In genomic region chr12:1594045-1594294, GRCh38 we compare ENCODE assay signal across 8 cellular contexts. TPM values are rescaled to one million over a fixed set of nuclear protein-coding genes. Genes with fewer than 3 reads are reported as not detected.
DNase-seq lines count a peak whose midpoint lies in the region; ATAC-seq and TF ChIP-seq lines count a peak whose summit lies in the region.

No MANE protein-coding gene starts in this region.

- H3K4me3 ChIP-seq in HUES64 (ENCODE audit: low read length) (peak overlapping the region; percentile 64), epithelial cell of proximal tubule (ENCODE audit: low read depth, low read length) (peak overlapping the region; percentile 76)

- peak overlapping the region; percentile 21 for H3K4me3 Mint-ChIP-seq in T-helper 1 cell treated with Interleukin-12 subunit alpha and Interleukin-12 subunit beta and Interleukin-4 antibody, amounts not matched to agents 30 μg/mL and 1 μg/mL, for 36 hours
- peak overlapping the region in 8 of 10 donors; percentile 47 to 97 (median 96) for H3K4me3 Mint-ChIP-seq in naive thymus-derived CD8-positive, alpha-beta T cell

- whole genome bisulfite sequencing in HUES64 = under 1% methylated on average over 36 of the region's 36 CpGs

- peaks cover 66% of the 10 kb centered on the region for H3K27me3 ChIP-seq in HUES64 (ENCODE audit: insufficient read depth, low read length)

- H3K4me1 ChIP-seq in HUES64 (ENCODE audit: insufficient read depth, low read length) = peaks cover 37% of the 10 kb centered on the region

- H3K27ac Mint-ChIP-seq in T-helper 1 cell treated with Interleukin-12 subunit alpha and Interleukin-12 subunit beta and Interleukin-4 antibody, amounts not matched to agents 30 μg/mL and 1 μg/mL, for 36 hours = no peak overlapping the region
- peak overlapping the region in 3 of 10 donors; percentile 86 to 94 (median 91) for H3K27ac Mint-ChIP-seq in naive thymus-derived CD8-positive, alpha-beta T cell

- H3K36me3 Mint-ChIP-seq in T-helper 1 cell treated with Interleukin-12 subunit alpha and Interleukin-12 subunit beta and Interleukin-4 antibody, amounts not matched to agents 30 μg/mL and 1 μg/mL, for 36 hours (ENCODE audit: low read depth) = peaks cover 19% of the 10 kb centered on the region
- H3K36me3 Mint-ChIP-seq in naive thymus-derived CD8-positive, alpha-beta T cell = peaks cover 0 to 11% (median 0%) of the 10 kb centered on the region in 3 donors

- H3K27me3 Mint-ChIP-seq in T-helper 1 cell treated with Interleukin-12 subunit alpha and Interleukin-12 subunit beta and Interleukin-4 antibody, amounts not matched to agents 30 μg/mL and 1 μg/mL, for 36 hours (ENCODE audit: low read depth) = no peaks in the 10 kb centered on the region
- no peaks in the 10 kb centered on the region for H3K27me3 Mint-ChIP-seq in naive thymus-derived CD8-positive, alpha-beta T cell

- TF ChIP-seq CTCF in epithelial cell of proximal tubule (conservative IDR thresholded peaks at IDR 0.05; ENCODE audit: low read depth, low read length) = no peak

- H3K4me1 Mint-ChIP-seq in T-helper 1 cell treated with Interleukin-12 subunit alpha and Interleukin-12 subunit beta and Interleukin-4 antibody, amounts not matched to agents 30 μg/mL and 1 μg/mL, for 36 hours (ENCODE audit: low read depth) = peaks cover 39% of the 10 kb centered on the region
- peaks cover 29 to 57% (median 54%) of the 10 kb centered on the region in 4 donors for H3K4me1 Mint-ChIP-seq in naive thymus-derived CD8-positive, alpha-beta T cell

- no peak overlapping the region for H3K27ac ChIP-seq in HUES64 (ENCODE audit: low read depth, low read length)

- peak overlapping the region; percentile 81; the same call in 1 of the 2 replicates for H3K9ac ChIP-seq in HUES64 (ENCODE audit: low read depth, low read length)

- H3K9me3 ChIP-seq in HUES64 (ENCODE audit: insufficient read depth, low read depth, low read length) = no peaks in the 10 kb centered on the region

- peak; percentile 62 for DNase-seq in NCI-H748 (lab: John Stamatoyannopoulos, UW; ENCODE audit: unreplicated experiment)
- DNase-seq in NCI-H748 treated with DMSO at 0.1 percent for 48 hours (lab: John Stamatoyannopoulos, UW) = no peak
- no peak for DNase-seq in epithelial cell of proximal tubule (ENCODE audit: low read depth)
- no peak for DNase-seq in naive thymus-derived CD8-positive, alpha-beta T cell
- no peak for DNase-seq in NCI-H446 (lab: John Stamatoyannopoulos, UW)

- peak; percentile 47 for ATAC-seq in GM21576 (IDR thresholded peaks at IDR 0.05; ENCODE audit: unreplicated experiment)
- ATAC-seq in naive thymus-derived CD8-positive, alpha-beta T cell = no peak

- POLR2A ChIA-PET in naive thymus-derived CD8-positive, alpha-beta T cell (lab: Charles Lee) = interaction anchor here (0.8 to 3.6 kb wide), 9 partner anchors 9 to 644 kb away, joined by 3 to 62 read pairs (median 6); partner anchors contain the start of gene RAD52

- H3K36me3 ChIP-seq in HUES64 (ENCODE audit: insufficient read depth, low read length) = no peaks in the 10 kb centered on the region

- no peaks in the 10 kb centered on the region for H3K9me3 Mint-ChIP-seq in T-helper 1 cell treated with Interleukin-12 subunit alpha and Interleukin-12 subunit beta and Interleukin-4 antibody, amounts not matched to agents 30 μg/mL and 1 μg/mL, for 36 hours
- H3K9me3 Mint-ChIP-seq in naive thymus-derived CD8-positive, alpha-beta T cell = no peaks in the 10 kb centered on the region

RNA-seq across cellular contexts. Expression of gene FBXL14, which starts 0.4 kb away (rescaled TPM):
- 13.2 TPM for polyA plus RNA-seq in HUES64 (2013, experiment 1 of 2)
- 12.4 TPM for polyA plus RNA-seq in HUES64 (2013, experiment 2 of 2)
- 5.5 and 10.6 TPM in 2 replicates for total RNA-seq in epithelial cell of proximal tubule
- 10 to 100 TPM; 36.5 to 38.8 TPM for total RNA-seq in naive thymus-derived CD8-positive, alpha-beta T cell
- 10 to 100 TPM; 12.1 to 24.5 (median 16.6) TPM for polyA plus RNA-seq in naive thymus-derived CD8-positive, alpha-beta T cell

RNA-seq across cellular contexts. Expression of gene WNT5B, which starts 35.1 kb away (rescaled TPM):
- polyA plus RNA-seq in HUES64 (2013, experiment 1 of 2) = 14.6 TPM
- 13.5 TPM for polyA plus RNA-seq in HUES64 (2013, experiment 2 of 2)
- total RNA-seq in epithelial cell of proximal tubule = 6.6 and 51.0 TPM in 2 replicates
- total RNA-seq in naive thymus-derived CD8-positive, alpha-beta T cell = not detected
- polyA plus RNA-seq in naive thymus-derived CD8-positive, alpha-beta T cell = not detected
